In genomic region chr4:7857993-7858392, GRCh38 we compare ENCODE assay signal across 21 cellular contexts.
DNase-seq lines count a peak whose midpoint lies in the region; ATAC-seq and TF ChIP-seq lines count a peak whose summit lies in the region.
"Had no signal": no experiment of that assay in that cellular context is flagged by ENCODE, and none has a peak within 500 bp of the region (broad histone marks: within the 10 kb centered on the region; RNA-seq: fewer than 3 reads in every experiment).

No MANE protein-coding gene starts in this region.

- H3K27me3 ChIP-seq in RWPE2 (ENCODE audit: insufficient read depth, poor library complexity, severe bottlenecking) (no peaks in the 10 kb centered on the region), esophagus muscularis mucosa (no peaks in the 10 kb centered on the region), psoas muscle (ENCODE audit: insufficient read depth in 3 of 3, low read length in 2 of 3) (no peaks in the 10 kb centered on the region)
- H3K27me3 ChIP-seq: BLaER1 treated with 17β-estradiol and CSF1 and Interleukin-3, amounts not matched to agents 10 nM and 100 nM; left lung had no signal

- CTCF ChIA-PET in activated CD4-positive, alpha-beta T cell treated with anti-CD3 and anti-CD28 coated beads for 36 hours (lab: Charles Lee), result interaction anchor here (1.4 kb wide), 1 partner anchor 16 kb away, joined by 3 read pairs; no protein-coding TSS in a partner anchor

- peaks cover 20% of the 10 kb centered on the region for H3K36me3 Mint-ChIP-seq in activated CD4-positive, alpha-beta T cell treated with anti-CD3 and anti-CD28 coated beads for 36 hours (ENCODE audit: low read depth)

- ATAC-seq in activated CD4-positive, alpha-beta T cell treated with anti-CD3 and anti-CD28 coated beads for 36 hours, result no peak
- ATAC-seq in RWPE2 (ENCODE audit: low read depth) (no peak), psoas muscle (no peak), HG02870 (IDR thresholded peaks at IDR 0.05; ENCODE audit: unreplicated experiment) (no peak)
- ATAC-seq: activated CD8-positive, alpha-beta T cell treated with anti-CD3 and anti-CD28 coated beads for 36 hours; mucosa of descending colon had no signal

- H3K36me3 ChIP-seq in RWPE2 (ENCODE audit: low read depth), result peaks cover 40% of the 10 kb centered on the region
- peaks cover 3 to 21% (median 9%) of the 10 kb centered on the region in 4 donors for H3K36me3 ChIP-seq in esophagus muscularis mucosa
- H3K36me3 ChIP-seq in psoas muscle (ENCODE audit: insufficient read depth in 1 of 2, low read depth in 1 of 2), result no peaks in the 10 kb centered on the region

- H3K4me1 ChIP-seq in RWPE2 (ENCODE audit: insufficient read depth, poor library complexity, severe bottlenecking) (peaks cover 41% of the 10 kb centered on the region), esophagus muscularis mucosa (peaks cover 39 to 85% (median 84%) of the 10 kb centered on the region in 4 donors), psoas muscle (peaks cover 35% of the 10 kb centered on the region)

- no peaks in the 10 kb centered on the region for H3K27me3 Mint-ChIP-seq in activated CD4-positive, alpha-beta T cell treated with anti-CD3 and anti-CD28 coated beads for 36 hours
- H3K27me3 Mint-ChIP-seq: activated CD8-positive, alpha-beta T cell treated with anti-CD3 and anti-CD28 coated beads for 36 hours; activated naive CD4-positive, alpha-beta T cell treated with anti-CD3 and anti-CD28 coated beads, Interleukin-2, amount 50 U/mL, for 24 hours had no signal

- H3K4me3 Mint-ChIP-seq in activated CD4-positive, alpha-beta T cell treated with anti-CD3 and anti-CD28 coated beads for 36 hours, result no peak overlapping the region

- peaks cover 62% of the 10 kb centered on the region for H3K4me1 Mint-ChIP-seq in activated CD4-positive, alpha-beta T cell treated with anti-CD3 and anti-CD28 coated beads for 36 hours

- TF ChIP-seq EP300 in esophagus muscularis mucosa (IDR thresholded peaks at IDR 0.05), result no peak

- no peak for DNase-seq in activated CD4-positive, alpha-beta T cell treated with anti-CD3 and anti-CD28 coated beads for 36 hours
- DNase-seq in activated CD4-positive, alpha-beta T cell treated with anti-CD3 and anti-CD28 coated beads for 48 hours, result no peak
- DNase-seq in RWPE2 (ENCODE audit: low spot score), result no peak
- no peak for DNase-seq in esophagus muscularis mucosa (ENCODE audit: extremely low spot score)
- no peak for DNase-seq in psoas muscle
- no peak for DNase-seq in cerebellar cortex (ENCODE audit: low spot score)
- no peak for DNase-seq in DMS153 treated with DMSO at 0.1 percent for 48 hours (lab: John Stamatoyannopoulos, UW; ENCODE audit: unreplicated experiment)
- DNase-seq: activated CD8-positive, alpha-beta T cell treated with anti-CD3 and anti-CD28 coated beads for 36 hours; activated T-cell treated with anti-CD3 and anti-CD28 coated beads, Interleukin-2, amount 50 U/mL, for 1 hour; dermis blood vessel endothelial cell; left lung; mucosa of descending colon; NCI-H1048; NCI-H2081; NCI-H524 treated with DMSO at 0.1 percent for 48 hours; occipital lobe; stimulated activated CD4-positive, alpha-beta T cell treated with anti-CD3 and anti-CD28 coated beads, Interleukin-4, amount 100 ng/mL, for 1 hour had no signal

- H3K9me3 ChIP-seq in RWPE2 (ENCODE audit: severe bottlenecking) (no peaks in the 10 kb centered on the region), esophagus muscularis mucosa (no peaks in the 10 kb centered on the region), psoas muscle (no peaks in the 10 kb centered on the region)
- H3K9me3 ChIP-seq: BLaER1 treated with 17β-estradiol and CSF1 and Interleukin-3, amounts not matched to agents 10 nM and 100 nM; left lung; mucosa of descending colon had no signal

- H3K27ac ChIP-seq in RWPE2 (ENCODE audit: poor library complexity, severe bottlenecking), result peak overlapping the region; percentile 94
- peak overlapping the region; percentile 54 to 76 (median 62) for H3K27ac ChIP-seq in esophagus muscularis mucosa (replicated peaks in 1 of 4)
- peak overlapping the region; percentile 19 for H3K27ac ChIP-seq in psoas muscle
- H3K27ac ChIP-seq: BLaER1 treated with 17β-estradiol and CSF1 and Interleukin-3, amounts not matched to agents 10 nM and 100 nM had no signal

- 41% methylated on average over 2 of the region's 2 CpGs for WGBS in esophagus muscularis mucosa
- 48 to 72% (median 64%) methylated on average over 2 of the region's 2 CpGs for WGBS in psoas muscle, 3 donors

- POLR2A ChIA-PET in activated CD4-positive, alpha-beta T cell treated with anti-CD3 and anti-CD28 coated beads for 36 hours (lab: Charles Lee), result no interaction called here

- intact Hi-C loops in activated CD4-positive, alpha-beta T cell treated with anti-CD3 and anti-CD28 coated beads for 36 hours (cut with DNase I, micrococcal nuclease), result loop anchor here (5.0 to 10.0 kb wide), 4 partner anchors 79 to 567 kb away; partner anchors contain the start of genes ABLIM2 (in 1 of the 2) and AFAP1 (in 1 of the 2)
- intact Hi-C loops in esophagus muscularis mucosa (cut with DNase I), result no loop called here
- intact Hi-C loops in psoas muscle (cut with DNase I), result no loop called here

- no peak for TF ChIP-seq CTCF in RWPE2 (IDR thresholded peaks at IDR 0.05; ENCODE audit: poor library complexity, severe bottlenecking)
- TF ChIP-seq CTCF in esophagus muscularis mucosa (IDR thresholded peaks at IDR 0.05), result no peak
- no peak for TF ChIP-seq CTCF in psoas muscle (IDR thresholded peaks at IDR 0.05)

- H3K4me3 ChIP-seq in RWPE2 (ENCODE audit: severe bottlenecking), result no peak overlapping the region
- H3K4me3 ChIP-seq in esophagus muscularis mucosa, result no peak overlapping the region
- peak overlapping the region; percentile 1 for H3K4me3 ChIP-seq in psoas muscle
- H3K4me3 ChIP-seq: BLaER1 treated with 17β-estradiol and CSF1 and Interleukin-3, amounts not matched to agents 10 nM and 100 nM; left lung; mucosa of descending colon; skin epidermis had no signal

- TF ChIP-seq POLR2A in esophagus muscularis mucosa (IDR thresholded peaks at IDR 0.05; ENCODE audit: low read depth), result no peak

- H3K27ac Mint-ChIP-seq in activated CD4-positive, alpha-beta T cell treated with anti-CD3 and anti-CD28 coated beads for 36 hours, result peak overlapping the region; percentile 14
- H3K27ac Mint-ChIP-seq: activated naive CD4-positive, alpha-beta T cell treated with anti-CD3 and anti-CD28 coated beads, Interleukin-2, amount 50 U/mL, for 24 hours had no signal

- no peaks in the 10 kb centered on the region for H3K9me3 Mint-ChIP-seq in activated CD4-positive, alpha-beta T cell treated with anti-CD3 and anti-CD28 coated beads for 36 hours (ENCODE audit: low read depth)
- H3K9me3 Mint-ChIP-seq: activated CD8-positive, alpha-beta T cell treated with anti-CD3 and anti-CD28 coated beads for 36 hours; activated naive CD4-positive, alpha-beta T cell treated with anti-CD3 and anti-CD28 coated beads, Interleukin-2, amount 50 U/mL, for 24 hours had no signal

Comparison
In these comparisons a context has a peak if more than half of its experiments do, and no peak if none do; other contexts are left out.
1. H3K27ac ChIP-seq: peak in every context shown above with its lines; median percentile 94 in RWPE2; 62 in esophagus muscularis mucosa; 19 in psoas muscle.
2. intact Hi-C loops: an anchor here in activated CD4-positive, alpha-beta T cell treated with anti-CD3 and anti-CD28 coated beads for 36 hours (5.0 to 10.0 kb wide); none called in esophagus muscularis mucosa and psoas muscle.